Comparison of ENCODE assay signal across 16 cellular contexts in genomic region chr4:67035501-67035900, GRCh38.
DNase-seq lines count a peak whose midpoint lies in the region; ATAC-seq lines count a peak whose summit lies in the region.
"Had no signal": no experiment of that assay in that cellular context is flagged by ENCODE, and none has a peak within 500 bp of the region (broad histone marks: within the 10 kb centered on the region; RNA-seq: fewer than 3 reads in every experiment).

No MANE protein-coding gene starts in this region.

- in situ Hi-C loops in Caki2 (cut with HindIII; ENCODE audit: low pct_unique_long_range_greater_than_20kb, low sequenced_read_pairs): no loop called here

- no peaks in the 10 kb centered on the region for H3K36me3 ChIP-seq in MG63
- H3K36me3 ChIP-seq: upper lobe of left lung had no signal

- no peaks in the 10 kb centered on the region for H3K9me3 ChIP-seq in MG63
- H3K9me3 ChIP-seq: upper lobe of left lung had no signal

- no peak for ATAC-seq in GM19035 (IDR thresholded peaks at IDR 0.05; ENCODE audit: unreplicated experiment)
- no peak for ATAC-seq in HG02588 (IDR thresholded peaks at IDR 0.05; ENCODE audit: unreplicated experiment)
- ATAC-seq: K562 had no signal

- no peaks in the 10 kb centered on the region for H3K27me3 ChIP-seq in MG63
- H3K27me3 ChIP-seq: dorsolateral prefrontal cortex, upper lobe of left lung had no signal

- DNase-seq in Caki2 (ENCODE audit: low read depth) (peak; percentile 94), MG63 (peak; percentile 34), amniotic epithelial cell (ENCODE audit: low read depth) (peak; percentile 48), kidney tubule cell (ENCODE audit: low spot score) (peak; percentile 74), NCI-H1694 (lab: John Stamatoyannopoulos, UW) (no peak), NAMALWA (ENCODE audit: low spot score) (no peak)
- DNase-seq: activated CD4-positive, alpha-beta T cell treated with anti-CD3 and anti-CD28 coated beads, Interleukin-2, amount 50 U/mL, for 48 hours; activated naive CD4-positive, alpha-beta T cell; dorsolateral prefrontal cortex; H9; NCI-H2171; upper lobe of left lung had no signal

- no peak overlapping the region for H3K4me3 ChIP-seq in MG63
- H3K4me3 ChIP-seq: dorsolateral prefrontal cortex, K562, smooth muscle cell, upper lobe of left lung had no signal

Comparison
In these comparisons a context has a peak if more than half of its experiments do, and no peak if none do; other contexts are left out.
1. DNase-seq: peak in Caki2 (single experiment), MG63 (single experiment), amniotic epithelial cell (single experiment) and kidney tubule cell (single experiment); none in NCI-H1694 (single experiment) and NAMALWA (single experiment).